ENCODE assay signal across 8 cellular contexts in the genomic region with DNA sequence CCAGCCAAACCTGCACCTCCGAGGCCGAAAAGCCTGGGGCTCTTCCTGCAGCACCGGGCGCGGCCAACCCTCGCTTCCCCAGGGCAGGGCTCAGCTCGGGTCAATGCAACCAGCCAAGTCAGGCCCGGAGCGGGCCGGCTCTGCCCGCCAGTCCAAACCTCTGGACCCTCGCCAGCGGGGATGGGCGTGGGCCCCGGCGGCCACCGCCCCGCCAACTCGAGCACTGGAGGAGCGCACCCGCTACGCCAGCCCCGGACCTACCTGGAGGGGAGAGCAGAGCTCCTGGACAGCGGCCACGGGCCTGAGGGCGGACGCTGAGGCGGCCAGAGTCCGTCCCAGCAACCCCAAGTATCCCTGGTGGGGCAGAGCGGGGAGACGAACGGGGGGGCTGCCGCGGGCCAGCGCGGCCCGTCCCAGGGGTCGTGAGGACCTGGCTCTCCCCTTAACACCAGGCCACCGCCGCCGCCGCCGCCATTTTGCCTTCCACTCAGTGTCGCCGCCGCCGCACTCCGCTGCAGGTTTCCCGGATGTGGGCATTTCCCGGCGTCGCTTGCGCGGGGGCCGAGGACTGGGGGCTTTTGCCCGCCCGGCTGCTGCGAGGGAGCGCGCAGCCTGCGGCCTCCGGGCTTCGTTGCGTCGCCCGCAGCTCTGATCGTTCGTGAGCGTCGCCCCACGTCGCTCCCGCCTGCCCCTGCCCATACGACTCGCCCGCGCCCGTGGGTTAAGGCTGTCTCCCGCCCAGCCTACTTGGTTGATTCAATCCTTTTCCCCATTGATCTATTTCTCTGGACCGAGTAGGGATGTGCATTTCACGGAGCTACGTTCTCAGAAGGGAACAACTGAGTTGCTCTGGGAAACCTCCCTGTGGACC. TPM values are rescaled to one million over a fixed set of nuclear protein-coding genes. Genes with fewer than 3 reads are reported as not detected.
A peak's percentile ranks its signal among the peaks of the same experiment; 100 is the strongest.
DNase-seq lines count a peak whose midpoint lies in the region; ATAC-seq and TF ChIP-seq lines count a peak whose summit lies in the region.

A gene (minus strand): TSS at position 514 of the 871 bp plus-strand sequence. CDS start 15,975 bp downstream, outside the sequence.

- H3K4me1 ChIP-seq in left lung = peaks cover 0 to 48% of the 10 kb centered on the region in 2 donors

- peak; percentile 90 for ATAC-seq in GM19351 (IDR thresholded peaks at IDR 0.05; ENCODE audit: unreplicated experiment)
- peak; percentile 73 for ATAC-seq in HG03520 (IDR thresholded peaks at IDR 0.05; ENCODE audit: unreplicated experiment)
- ATAC-seq in left lung = peak; percentile 94

- no peaks in the 10 kb centered on the region for H3K9me3 ChIP-seq in left lung

- peak within 1 kb of the TSS; percentile 97 to 98 for H3K27ac ChIP-seq in left lung

- intact Hi-C loops in left lung (cut with DNase I) = no loop called here

- peak within 1 kb of the TSS; percentile 80 to 94 for H3K4me3 ChIP-seq in left lung

- peaks cover 0 to 3% of the 10 kb centered on the region in 2 donors for H3K36me3 ChIP-seq in left lung

- peak; percentile 50 to 94 (median 86) for DNase-seq in C1 segment of cervical spinal cord (lab: John Stamatoyannopoulos, UW)
- DNase-seq in NCI-H748 (lab: John Stamatoyannopoulos, UW; ENCODE audit: unreplicated experiment) = peak; percentile 90
- DNase-seq in activated CD4-positive, alpha-beta T cell treated with anti-CD3 and anti-CD28 coated beads, Interleukin-2, amount 50 U/mL, for 1 hour = peak; percentile 90
- peak; percentile 69 for DNase-seq in dedifferentiated amniotic fluid mesenchymal stem cell (ENCODE audit: extremely low spot score)
- peak; percentile 91 to 98 for DNase-seq in left lung
- DNase-seq in stimulated activated CD4-positive, alpha-beta T cell treated with anti-CD3 and anti-CD28 coated beads, Interleukin-2, amount 100 ng/mL, for 48 hours = peak; percentile 89 to 92

- H3K27me3 ChIP-seq in left lung = no peaks in the 10 kb centered on the region

- TF ChIP-seq CTCF in left lung (IDR thresholded peaks at IDR 0.05) = no peak

RNA-seq across cellular contexts. Expression of the gene that starts here (rescaled TPM):
- total RNA-seq in left lung = 10 to 100 TPM; 25.6 to 29.2 TPM

Comparison
In these comparisons a context has a peak if more than half of its experiments do, and no peak if none do; other contexts are left out.
1. Peak in every context shown above with its lines: DNase-seq, ATAC-seq, H3K4me3 ChIP-seq and H3K27ac ChIP-seq.